In genomic region chr16:87677830-87678229, GRCh38 we compare ENCODE assay signal across 1 cellular context.
TF ChIP-seq lines count a peak whose summit lies in the region.

No MANE protein-coding gene starts in this region.

TF ChIP-seq in K562, 482 proteins besides CTCF, POLR2A, EP300 and RAD21 (continued from another document):
- TF ChIP-seq CTCFL (IDR thresholded peaks at IDR 0.05; ENCODE audit: borderline replicate concordance, insufficient read depth, low read depth, low read length, poor library complexity, severe bottlenecking): no peak
